2 cellular contexts compared by ENCODE assay signal in the genomic region with DNA sequence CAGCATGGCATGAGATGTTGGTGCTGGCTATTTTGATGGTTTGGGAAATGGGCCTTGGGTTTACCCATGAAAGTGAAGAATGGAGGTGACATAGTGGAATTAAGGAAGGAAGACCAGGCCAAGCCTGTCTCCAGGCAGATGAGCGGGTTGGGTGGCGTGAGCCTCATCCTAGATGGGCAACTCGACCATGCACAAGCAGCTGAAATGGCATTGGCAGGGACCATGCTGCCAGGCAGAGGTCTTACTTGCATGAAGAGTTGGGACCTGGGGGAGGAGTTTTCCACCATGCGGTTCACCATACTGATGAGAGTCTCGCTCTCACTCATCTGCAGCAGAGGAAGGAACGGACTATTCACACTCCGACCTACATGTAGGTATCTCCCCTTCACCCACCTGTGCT.
TF ChIP-seq lines count a peak whose summit lies in the region.

No MANE protein-coding gene starts in this region.

TF ChIP-seq in liver, 16 proteins besides CTCF, POLR2A, EP300 and RAD21:
- TF ChIP-seq, protein P1, sequence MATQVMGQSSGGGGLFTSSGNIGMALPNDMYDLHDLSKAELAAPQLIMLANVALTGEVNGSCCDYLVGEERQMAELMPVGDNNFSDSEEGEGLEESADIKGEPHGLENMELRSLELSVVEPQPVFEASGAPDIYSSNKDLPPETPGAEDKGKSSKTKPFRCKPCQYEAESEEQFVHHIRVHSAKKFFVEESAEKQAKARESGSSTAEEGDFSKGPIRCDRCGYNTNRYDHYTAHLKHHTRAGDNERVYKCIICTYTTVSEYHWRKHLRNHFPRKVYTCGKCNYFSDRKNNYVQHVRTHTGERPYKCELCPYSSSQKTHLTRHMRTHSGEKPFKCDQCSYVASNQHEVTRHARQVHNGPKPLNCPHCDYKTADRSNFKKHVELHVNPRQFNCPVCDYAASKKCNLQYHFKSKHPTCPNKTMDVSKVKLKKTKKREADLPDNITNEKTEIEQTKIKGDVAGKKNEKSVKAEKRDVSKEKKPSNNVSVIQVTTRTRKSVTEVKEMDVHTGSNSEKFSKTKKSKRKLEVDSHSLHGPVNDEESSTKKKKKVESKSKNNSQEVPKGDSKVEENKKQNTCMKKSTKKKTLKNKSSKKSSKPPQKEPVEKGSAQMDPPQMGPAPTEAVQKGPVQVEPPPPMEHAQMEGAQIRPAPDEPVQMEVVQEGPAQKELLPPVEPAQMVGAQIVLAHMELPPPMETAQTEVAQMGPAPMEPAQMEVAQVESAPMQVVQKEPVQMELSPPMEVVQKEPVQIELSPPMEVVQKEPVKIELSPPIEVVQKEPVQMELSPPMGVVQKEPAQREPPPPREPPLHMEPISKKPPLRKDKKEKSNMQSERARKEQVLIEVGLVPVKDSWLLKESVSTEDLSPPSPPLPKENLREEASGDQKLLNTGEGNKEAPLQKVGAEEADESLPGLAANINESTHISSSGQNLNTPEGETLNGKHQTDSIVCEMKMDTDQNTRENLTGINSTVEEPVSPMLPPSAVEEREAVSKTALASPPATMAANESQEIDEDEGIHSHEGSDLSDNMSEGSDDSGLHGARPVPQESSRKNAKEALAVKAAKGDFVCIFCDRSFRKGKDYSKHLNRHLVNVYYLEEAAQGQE (IDR thresholded peaks at IDR 0.05), result no peak
- TF ChIP-seq EGR1 (IDR thresholded peaks at IDR 0.05; ENCODE audit: low read depth in 2 of 2) (no peak), JUND (IDR thresholded peaks at IDR 0.05) (no peak), FOXA2 (IDR thresholded peaks at IDR 0.05) (no peak), FOXA1 (IDR thresholded peaks at IDR 0.05) (no peak), GABPA (IDR thresholded peaks at IDR 0.05 in 1 of 2, conservative IDR thresholded peaks at IDR 0.05 in 1 of 2) (no peak), RXRA (IDR thresholded peaks at IDR 0.05) (no peak), SP1 (IDR thresholded peaks at IDR 0.05) (no peak)
- TF ChIP-seq, protein P2, sequence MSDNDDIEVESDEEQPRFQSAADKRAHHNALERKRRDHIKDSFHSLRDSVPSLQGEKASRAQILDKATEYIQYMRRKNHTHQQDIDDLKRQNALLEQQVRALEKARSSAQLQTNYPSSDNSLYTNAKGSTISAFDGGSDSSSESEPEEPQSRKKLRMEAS (IDR thresholded peaks at IDR 0.05), result no peak
- TF ChIP-seq, protein P3, sequence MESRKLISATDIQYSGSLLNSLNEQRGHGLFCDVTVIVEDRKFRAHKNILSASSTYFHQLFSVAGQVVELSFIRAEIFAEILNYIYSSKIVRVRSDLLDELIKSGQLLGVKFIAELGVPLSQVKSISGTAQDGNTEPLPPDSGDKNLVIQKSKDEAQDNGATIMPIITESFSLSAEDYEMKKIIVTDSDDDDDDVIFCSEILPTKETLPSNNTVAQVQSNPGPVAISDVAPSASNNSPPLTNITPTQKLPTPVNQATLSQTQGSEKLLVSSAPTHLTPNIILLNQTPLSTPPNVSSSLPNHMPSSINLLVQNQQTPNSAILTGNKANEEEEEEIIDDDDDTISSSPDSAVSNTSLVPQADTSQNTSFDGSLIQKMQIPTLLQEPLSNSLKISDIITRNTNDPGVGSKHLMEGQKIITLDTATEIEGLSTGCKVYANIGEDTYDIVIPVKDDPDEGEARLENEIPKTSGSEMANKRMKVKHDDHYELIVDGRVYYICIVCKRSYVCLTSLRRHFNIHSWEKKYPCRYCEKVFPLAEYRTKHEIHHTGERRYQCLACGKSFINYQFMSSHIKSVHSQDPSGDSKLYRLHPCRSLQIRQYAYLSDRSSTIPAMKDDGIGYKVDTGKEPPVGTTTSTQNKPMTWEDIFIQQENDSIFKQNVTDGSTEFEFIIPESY (IDR thresholded peaks at IDR 0.05), result no peak
- TF ChIP-seq, protein P4, sequence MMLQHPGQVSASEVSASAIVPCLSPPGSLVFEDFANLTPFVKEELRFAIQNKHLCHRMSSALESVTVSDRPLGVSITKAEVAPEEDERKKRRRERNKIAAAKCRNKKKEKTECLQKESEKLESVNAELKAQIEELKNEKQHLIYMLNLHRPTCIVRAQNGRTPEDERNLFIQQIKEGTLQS (IDR thresholded peaks at IDR 0.05), result no peak

TF ChIP-seq in HepG2, 621 proteins besides CTCF, POLR2A, EP300 and RAD21:
- TF ChIP-seq ZNF530 (CRISPR knock-in tag; IDR thresholded peaks at IDR 0.05; ENCODE audit: low read depth), result no peak
- no peak for TF ChIP-seq ZNF350 (CRISPR knock-in tag; IDR thresholded peaks at IDR 0.05; ENCODE audit: borderline replicate concordance, low read depth)
- TF ChIP-seq, protein P5, sequence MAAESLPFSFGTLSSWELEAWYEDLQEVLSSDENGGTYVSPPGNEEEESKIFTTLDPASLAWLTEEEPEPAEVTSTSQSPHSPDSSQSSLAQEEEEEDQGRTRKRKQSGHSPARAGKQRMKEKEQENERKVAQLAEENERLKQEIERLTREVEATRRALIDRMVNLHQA (CRISPR knock-in tag; IDR thresholded peaks at IDR 0.05), result no peak
- TF ChIP-seq, protein P6, sequence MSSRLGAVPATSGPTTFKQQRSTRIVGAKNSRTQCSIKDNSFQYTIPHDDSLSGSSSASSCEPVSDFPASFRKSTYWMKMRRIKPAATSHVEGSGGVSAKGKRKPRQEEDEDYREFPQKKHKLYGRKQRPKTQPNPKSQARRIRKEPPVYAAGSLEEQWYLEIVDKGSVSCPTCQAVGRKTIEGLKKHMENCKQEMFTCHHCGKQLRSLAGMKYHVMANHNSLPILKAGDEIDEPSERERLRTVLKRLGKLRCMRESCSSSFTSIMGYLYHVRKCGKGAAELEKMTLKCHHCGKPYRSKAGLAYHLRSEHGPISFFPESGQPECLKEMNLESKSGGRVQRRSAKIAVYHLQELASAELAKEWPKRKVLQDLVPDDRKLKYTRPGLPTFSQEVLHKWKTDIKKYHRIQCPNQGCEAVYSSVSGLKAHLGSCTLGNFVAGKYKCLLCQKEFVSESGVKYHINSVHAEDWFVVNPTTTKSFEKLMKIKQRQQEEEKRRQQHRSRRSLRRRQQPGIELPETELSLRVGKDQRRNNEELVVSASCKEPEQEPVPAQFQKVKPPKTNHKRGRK (CRISPR knock-in tag; IDR thresholded peaks at IDR 0.05), result no peak
- no peak for TF ChIP-seq HOXA5 (CRISPR knock-in tag; IDR thresholded peaks at IDR 0.05)
- no peak for TF ChIP-seq PHF21A (CRISPR knock-in tag; IDR thresholded peaks at IDR 0.05)
- TF ChIP-seq, protein P7, sequence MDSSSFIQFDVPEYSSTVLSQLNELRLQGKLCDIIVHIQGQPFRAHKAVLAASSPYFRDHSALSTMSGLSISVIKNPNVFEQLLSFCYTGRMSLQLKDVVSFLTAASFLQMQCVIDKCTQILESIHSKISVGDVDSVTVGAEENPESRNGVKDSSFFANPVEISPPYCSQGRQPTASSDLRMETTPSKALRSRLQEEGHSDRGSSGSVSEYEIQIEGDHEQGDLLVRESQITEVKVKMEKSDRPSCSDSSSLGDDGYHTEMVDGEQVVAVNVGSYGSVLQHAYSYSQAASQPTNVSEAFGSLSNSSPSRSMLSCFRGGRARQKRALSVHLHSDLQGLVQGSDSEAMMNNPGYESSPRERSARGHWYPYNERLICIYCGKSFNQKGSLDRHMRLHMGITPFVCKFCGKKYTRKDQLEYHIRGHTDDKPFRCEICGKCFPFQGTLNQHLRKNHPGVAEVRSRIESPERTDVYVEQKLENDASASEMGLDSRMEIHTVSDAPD (CRISPR knock-in tag; IDR thresholded peaks at IDR 0.05), result no peak
- TF ChIP-seq ZNF101 (CRISPR knock-in tag; IDR thresholded peaks at IDR 0.05; ENCODE audit: borderline replicate concordance, low read depth), result no peak
- TF ChIP-seq, protein P8, sequence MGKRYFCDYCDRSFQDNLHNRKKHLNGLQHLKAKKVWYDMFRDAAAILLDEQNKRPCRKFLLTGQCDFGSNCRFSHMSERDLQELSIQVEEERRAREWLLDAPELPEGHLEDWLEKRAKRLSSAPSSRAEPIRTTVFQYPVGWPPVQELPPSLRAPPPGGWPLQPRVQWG (CRISPR knock-in tag; IDR thresholded peaks at IDR 0.05; ENCODE audit: borderline replicate concordance, low read depth), result no peak
- no peak for TF ChIP-seq GABPA (IDR thresholded peaks at IDR 0.05; ENCODE audit: low read depth, low read length)
- no peak for TF ChIP-seq GABPA (CRISPR knock-in tag; IDR thresholded peaks at IDR 0.05; ENCODE audit: low read depth)
- TF ChIP-seq ARNT (IDR thresholded peaks at IDR 0.05), result no peak
- TF ChIP-seq TCF7L2 (IDR thresholded peaks at IDR 0.05; ENCODE audit: low read depth, low read length), result no peak
- TF ChIP-seq, protein P9, sequence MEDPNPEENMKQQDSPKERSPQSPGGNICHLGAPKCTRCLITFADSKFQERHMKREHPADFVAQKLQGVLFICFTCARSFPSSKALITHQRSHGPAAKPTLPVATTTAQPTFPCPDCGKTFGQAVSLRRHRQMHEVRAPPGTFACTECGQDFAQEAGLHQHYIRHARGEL (CRISPR knock-in tag; IDR thresholded peaks at IDR 0.05), result no peak
